In the genomic region with DNA sequence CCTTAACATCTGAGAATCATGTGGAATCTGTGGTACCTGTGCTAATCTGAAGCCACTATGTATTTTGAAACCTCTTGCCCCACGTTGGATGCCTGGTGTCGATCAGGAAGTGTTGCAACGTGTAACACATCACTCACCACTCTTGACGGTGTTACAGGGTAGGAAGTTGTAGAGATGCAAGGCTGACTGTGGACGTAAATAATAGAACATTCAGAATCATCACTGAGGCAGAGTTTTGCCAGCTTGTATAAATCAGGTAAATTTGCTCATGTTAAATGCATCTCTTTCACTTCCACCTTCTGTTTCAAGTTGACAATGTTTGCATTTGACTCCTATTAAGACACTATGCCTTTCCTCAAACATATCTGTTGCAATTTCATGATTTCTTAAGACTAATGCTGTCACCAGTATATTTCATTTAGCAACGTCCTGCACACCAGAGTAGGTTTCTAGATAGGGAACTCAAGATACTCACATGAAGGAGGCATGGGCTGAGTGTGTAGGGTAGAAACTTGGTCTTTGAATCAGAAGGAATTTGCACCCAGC, we compare ENCODE assay signal across 9 cellular contexts. TPM values are rescaled to one million over a fixed set of nuclear protein-coding genes. Genes with fewer than 3 reads are reported as not detected.
DNase-seq lines count a peak whose midpoint lies in the region; ATAC-seq, FAIRE-seq and TF ChIP-seq lines count a peak whose summit lies in the region.
"Had no signal": no experiment of that assay in that cellular context is flagged by ENCODE, and none has a peak within 500 bp of the region (broad histone marks: within the 10 kb centered on the region; RNA-seq: fewer than 3 reads in every experiment).

No MANE protein-coding gene starts in this region.

- peaks cover 0 to 5% (median 0%) of the 10 kb centered on the region in 12 donors for H3K9me3 ChIP-seq in heart left ventricle
- no peaks in the 10 kb centered on the region for H3K9me3 ChIP-seq in suprapubic skin

- POLR2A ChIA-PET in WTC11 (lab: Charles Lee) = no interaction called here

- H3K4me3 ChIP-seq in heart left ventricle = no peak overlapping the region
- H3K4me3 ChIP-seq in suprapubic skin = no peak overlapping the region
- H3K4me3 ChIP-seq: K562 had no signal

- no peak for TF ChIP-seq EP300 in suprapubic skin (IDR thresholded peaks at IDR 0.05)

- H3K36me3 Mint-ChIP-seq in WTC11 = peaks cover 39% of the 10 kb centered on the region

- H3K27me3 ChIP-seq in heart left ventricle = no peaks in the 10 kb centered on the region
- no peaks in the 10 kb centered on the region for H3K27me3 ChIP-seq in suprapubic skin

- H3K27ac ChIP-seq in heart left ventricle = peak overlapping the region in 1 of 12 donors; percentile 35
- no peak overlapping the region for H3K27ac ChIP-seq in suprapubic skin

- DNase-seq in heart left ventricle (no peak), Right ventricle myocardium superior (no peak), WTC11 (ENCODE audit: low spot score) (no peak), urothelium cell line (ENCODE audit: low spot score) (no peak), foreskin melanocyte (no peak), NCI-H1436 (lab: John Stamatoyannopoulos, UW) (no peak), suprapubic skin (ENCODE audit: low spot score in 2 of 2) (no peak)

- H3K27ac Mint-ChIP-seq in WTC11 = peak overlapping the region; percentile 46

- ATAC-seq in heart left ventricle = peak in 3 of 4 donors; percentile 31 to 62 (median 41)
- ATAC-seq in Right ventricle myocardium superior (ENCODE audit: poor library complexity) = no peak
- ATAC-seq in HG03196 (IDR thresholded peaks at IDR 0.05; ENCODE audit: unreplicated experiment) = peak; percentile 59
- no peak for ATAC-seq in WTC11
- ATAC-seq: K562 had no signal

- no peak for TF ChIP-seq POLR2A in heart left ventricle (IDR thresholded peaks at IDR 0.05)
- no peak for TF ChIP-seq POLR2A in suprapubic skin (IDR thresholded peaks at IDR 0.05)

- CTCF ChIA-PET in WTC11 (lab: Charles Lee) = no interaction called here

- no peak overlapping the region for H3K4me3 Mint-ChIP-seq in WTC11

- peaks cover 0 to 9% (median 0%) of the 10 kb centered on the region in 12 donors for H3K4me1 ChIP-seq in heart left ventricle
- peaks cover 10% of the 10 kb centered on the region for H3K4me1 ChIP-seq in suprapubic skin

- FAIRE-seq in urothelium cell line (lab: Jason Lieb, UNC) = peak; percentile 5
- FAIRE-seq: K562 had no signal

- no peaks in the 10 kb centered on the region for H3K27me3 Mint-ChIP-seq in WTC11 (ENCODE audit: low read depth)

- WGBS in heart left ventricle, 4 donors = 32 to 41% (median 36%) methylated on average over 6 of the region's 6 CpGs
- WGBS in suprapubic skin = 72% methylated on average over 6 of the region's 6 CpGs

- intact Hi-C loops in heart left ventricle (cut with DNase I) (no loop called here), Right ventricle myocardium superior (cut with DNase I) (no loop called here)

- no peaks in the 10 kb centered on the region for H3K36me3 ChIP-seq in heart left ventricle
- H3K36me3 ChIP-seq in suprapubic skin = no peaks in the 10 kb centered on the region

- no peak for TF ChIP-seq CTCF in heart left ventricle (IDR thresholded peaks at IDR 0.05)
- TF ChIP-seq CTCF in WTC11 (IDR thresholded peaks at IDR 0.05) = no peak
- no peak for TF ChIP-seq CTCF in suprapubic skin (IDR thresholded peaks at IDR 0.05)

- H3K4me1 Mint-ChIP-seq in WTC11 = peaks cover 58% of the 10 kb centered on the region

- peaks cover 13% of the 10 kb centered on the region for H3K9me3 Mint-ChIP-seq in WTC11

TF ChIP-seq in WTC11, 78 proteins besides CTCF, POLR2A, EP300 and RAD21 (continues in another document):
- TF ChIP-seq ELF4 (CRISPR knock-in tag; IDR thresholded peaks at IDR 0.05; ENCODE audit: low read depth) (no peak), NFATC4 (CRISPR knock-in tag; IDR thresholded peaks at IDR 0.05) (no peak), ZNF121 (CRISPR knock-in tag; IDR thresholded peaks at IDR 0.05) (no peak), TEAD1 (CRISPR knock-in tag; IDR thresholded peaks at IDR 0.05) (no peak), TP53 (CRISPR knock-in tag; IDR thresholded peaks at IDR 0.05) (no peak), GRHL2 (CRISPR knock-in tag; IDR thresholded peaks at IDR 0.05; ENCODE audit: insufficient replicate concordance, severe bottlenecking) (no peak), ATF3 (CRISPR knock-in tag; conservative IDR thresholded peaks at IDR 0.05) (no peak), NFE2L1 (CRISPR knock-in tag; IDR thresholded peaks at IDR 0.05) (no peak), GABPB1 (CRISPR knock-in tag; IDR thresholded peaks at IDR 0.05) (no peak), ZNF532 (CRISPR knock-in tag; IDR thresholded peaks at IDR 0.05; ENCODE audit: borderline replicate concordance) (no peak)
- TF ChIP-seq, protein P1, sequence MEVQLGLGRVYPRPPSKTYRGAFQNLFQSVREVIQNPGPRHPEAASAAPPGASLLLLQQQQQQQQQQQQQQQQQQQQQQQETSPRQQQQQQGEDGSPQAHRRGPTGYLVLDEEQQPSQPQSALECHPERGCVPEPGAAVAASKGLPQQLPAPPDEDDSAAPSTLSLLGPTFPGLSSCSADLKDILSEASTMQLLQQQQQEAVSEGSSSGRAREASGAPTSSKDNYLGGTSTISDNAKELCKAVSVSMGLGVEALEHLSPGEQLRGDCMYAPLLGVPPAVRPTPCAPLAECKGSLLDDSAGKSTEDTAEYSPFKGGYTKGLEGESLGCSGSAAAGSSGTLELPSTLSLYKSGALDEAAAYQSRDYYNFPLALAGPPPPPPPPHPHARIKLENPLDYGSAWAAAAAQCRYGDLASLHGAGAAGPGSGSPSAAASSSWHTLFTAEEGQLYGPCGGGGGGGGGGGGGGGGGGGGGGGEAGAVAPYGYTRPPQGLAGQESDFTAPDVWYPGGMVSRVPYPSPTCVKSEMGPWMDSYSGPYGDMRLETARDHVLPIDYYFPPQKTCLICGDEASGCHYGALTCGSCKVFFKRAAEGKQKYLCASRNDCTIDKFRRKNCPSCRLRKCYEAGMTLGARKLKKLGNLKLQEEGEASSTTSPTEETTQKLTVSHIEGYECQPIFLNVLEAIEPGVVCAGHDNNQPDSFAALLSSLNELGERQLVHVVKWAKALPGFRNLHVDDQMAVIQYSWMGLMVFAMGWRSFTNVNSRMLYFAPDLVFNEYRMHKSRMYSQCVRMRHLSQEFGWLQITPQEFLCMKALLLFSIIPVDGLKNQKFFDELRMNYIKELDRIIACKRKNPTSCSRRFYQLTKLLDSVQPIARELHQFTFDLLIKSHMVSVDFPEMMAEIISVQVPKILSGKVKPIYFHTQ (CRISPR knock-in tag; IDR thresholded peaks at IDR 0.05) = no peak
- TF ChIP-seq, protein P2, sequence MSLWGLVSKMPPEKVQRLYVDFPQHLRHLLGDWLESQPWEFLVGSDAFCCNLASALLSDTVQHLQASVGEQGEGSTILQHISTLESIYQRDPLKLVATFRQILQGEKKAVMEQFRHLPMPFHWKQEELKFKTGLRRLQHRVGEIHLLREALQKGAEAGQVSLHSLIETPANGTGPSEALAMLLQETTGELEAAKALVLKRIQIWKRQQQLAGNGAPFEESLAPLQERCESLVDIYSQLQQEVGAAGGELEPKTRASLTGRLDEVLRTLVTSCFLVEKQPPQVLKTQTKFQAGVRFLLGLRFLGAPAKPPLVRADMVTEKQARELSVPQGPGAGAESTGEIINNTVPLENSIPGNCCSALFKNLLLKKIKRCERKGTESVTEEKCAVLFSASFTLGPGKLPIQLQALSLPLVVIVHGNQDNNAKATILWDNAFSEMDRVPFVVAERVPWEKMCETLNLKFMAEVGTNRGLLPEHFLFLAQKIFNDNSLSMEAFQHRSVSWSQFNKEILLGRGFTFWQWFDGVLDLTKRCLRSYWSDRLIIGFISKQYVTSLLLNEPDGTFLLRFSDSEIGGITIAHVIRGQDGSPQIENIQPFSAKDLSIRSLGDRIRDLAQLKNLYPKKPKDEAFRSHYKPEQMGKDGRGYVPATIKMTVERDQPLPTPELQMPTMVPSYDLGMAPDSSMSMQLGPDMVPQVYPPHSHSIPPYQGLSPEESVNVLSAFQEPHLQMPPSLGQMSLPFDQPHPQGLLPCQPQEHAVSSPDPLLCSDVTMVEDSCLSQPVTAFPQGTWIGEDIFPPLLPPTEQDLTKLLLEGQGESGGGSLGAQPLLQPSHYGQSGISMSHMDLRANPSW (CRISPR knock-in tag; conservative IDR thresholded peaks at IDR 0.05; ENCODE audit: low read depth) = no peak

RNA-seq across cellular contexts. Expression of gene BASP1, which starts 38.1 kb away (rescaled TPM):
- total RNA-seq in heart left ventricle (10 to 100 TPM in 1 of 9 donors, 1 to 10 TPM in 7, under 1 TPM in 1; 0.66 to 13.6 (median 3.0) TPM), Right ventricle myocardium superior (3.4 TPM), WTC11 (2021) (108 to 123 TPM (median 119 TPM) in 3 replicates), suprapubic skin (10 to 100 TPM; 20.7 to 31.9 (median 26.2) TPM)
- polyA plus RNA-seq in heart left ventricle = 1 to 10 TPM; 1.3 to 2.1 TPM
- polyA plus RNA-seq: K562 had no signal

Comparison
In these comparisons a context has a peak if more than half of its experiments do, and no peak if none do; other contexts are left out.
1. ATAC-seq: peak in heart left ventricle (3 of 4) and HG03196 (single experiment); none in Right ventricle myocardium superior (single experiment) and WTC11 (single experiment).